ENCODE assay signal across 9 cellular contexts in the genomic region with DNA sequence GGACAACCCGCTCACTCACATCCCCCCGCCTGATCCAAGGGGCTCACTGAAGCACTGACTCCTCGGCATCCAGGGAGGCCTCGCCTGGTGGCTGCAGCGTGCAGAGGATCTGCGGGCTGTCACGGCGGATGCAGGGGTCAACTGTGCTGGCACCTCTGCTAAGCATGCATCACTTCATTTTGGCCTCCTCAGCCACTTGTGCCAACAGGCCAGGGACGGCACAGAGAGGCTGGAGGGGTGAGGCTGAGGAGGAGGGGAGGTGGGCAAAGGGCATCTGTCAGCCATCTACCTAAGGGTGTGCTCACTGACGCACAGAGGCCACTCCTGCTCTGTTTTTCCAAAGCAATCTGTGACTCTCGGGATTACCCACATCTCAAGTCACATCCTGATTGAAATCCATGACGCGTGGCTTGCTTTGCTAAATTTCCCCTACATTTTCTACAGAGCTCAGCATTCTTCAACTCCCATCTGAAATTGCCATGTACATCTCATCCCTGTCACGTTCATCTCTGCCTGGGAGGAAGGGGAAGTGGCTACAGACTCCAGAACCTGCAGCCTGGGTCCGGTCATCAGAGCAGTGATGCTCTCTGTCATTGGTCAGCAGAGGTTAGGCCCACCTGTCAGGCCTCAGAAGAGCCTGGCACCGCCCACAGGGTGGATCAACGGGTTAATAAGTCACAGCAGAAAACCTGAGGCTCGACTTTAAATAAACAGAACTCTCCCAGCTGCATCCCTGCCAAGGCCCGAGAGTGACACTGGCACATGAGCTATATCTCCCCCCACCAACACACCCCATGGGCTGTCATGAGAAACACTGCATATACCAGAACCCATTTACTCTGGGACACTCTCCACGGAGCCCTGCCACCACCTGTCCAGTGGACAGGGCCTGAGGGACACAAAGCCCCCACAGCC. TPM values are rescaled to one million over a fixed set of nuclear protein-coding genes. Genes with fewer than 3 reads are reported as not detected.
DNase-seq lines count a peak whose midpoint lies in the region; TF ChIP-seq lines count a peak whose summit lies in the region.
"Had no signal": no experiment of that assay in that cellular context is flagged by ENCODE, and none has a peak within 500 bp of the region (broad histone marks: within the 10 kb centered on the region; RNA-seq: fewer than 3 reads in every experiment).

No MANE protein-coding gene starts in this region.

- no peaks in the 10 kb centered on the region for H3K9me3 Mint-ChIP-seq in T-helper 2 cell treated with Interferon-gamma antibody and Interleukin-4, amounts not matched to agents 5 μg/mL and 100 μg/mL, for 36 hours

- no peaks in the 10 kb centered on the region for H3K9me3 ChIP-seq in SJCRH30 (replicated peaks)
- H3K9me3 ChIP-seq in breast epithelium: no peaks in the 10 kb centered on the region

- TF ChIP-seq CTCF in kidney epithelial cell (IDR thresholded peaks at IDR 0.05; ENCODE audit: insufficient read depth, low read length, poor library complexity, severe bottlenecking): no peak
- no peak for TF ChIP-seq CTCF in breast epithelium (IDR thresholded peaks at IDR 0.05)

- H3K36me3 ChIP-seq in SJCRH30: no peaks in the 10 kb centered on the region
- H3K36me3 ChIP-seq in kidney epithelial cell (ENCODE audit: control insufficient read depth, insufficient read depth, low read length): no peaks in the 10 kb centered on the region
- H3K36me3 ChIP-seq in breast epithelium: no peaks in the 10 kb centered on the region

- H3K27me3 ChIP-seq in SJCRH30: no peaks in the 10 kb centered on the region
- no peaks in the 10 kb centered on the region for H3K27me3 ChIP-seq in kidney epithelial cell (ENCODE audit: control insufficient read depth, insufficient read depth, low read length)
- no peaks in the 10 kb centered on the region for H3K27me3 ChIP-seq in breast epithelium

- H3K4me1 ChIP-seq in SJCRH30: peaks cover 56% of the 10 kb centered on the region
- H3K4me1 ChIP-seq in breast epithelium: peaks cover 31 to 47% of the 10 kb centered on the region in 2 donors

- H3K4me3 ChIP-seq in SJCRH30: no peak overlapping the region
- H3K4me3 ChIP-seq in kidney epithelial cell (ENCODE audit: low read depth, low read length): no peak overlapping the region
- H3K4me3 ChIP-seq in breast epithelium: no peak overlapping the region

- H3K27ac ChIP-seq in SJCRH30: no peak overlapping the region
- peak overlapping the region; percentile 23 for H3K27ac ChIP-seq in temporal lobe (ENCODE audit: low read depth, low read length)
- H3K27ac ChIP-seq in breast epithelium: peak overlapping the region in 1 of 2 donors; percentile 67

- H3K4me1 Mint-ChIP-seq in T-helper 2 cell treated with Interferon-gamma antibody and Interleukin-4, amounts not matched to agents 5 μg/mL and 100 μg/mL, for 36 hours (ENCODE audit: low read depth): peaks cover 48% of the 10 kb centered on the region

- H3K36me3 Mint-ChIP-seq in T-helper 2 cell treated with Interferon-gamma antibody and Interleukin-4, amounts not matched to agents 5 μg/mL and 100 μg/mL, for 36 hours (ENCODE audit: low read depth): peaks cover 2% of the 10 kb centered on the region

- TF ChIP-seq POLR2A in breast epithelium (IDR thresholded peaks at IDR 0.05): no peak

- no peaks in the 10 kb centered on the region for H3K27me3 Mint-ChIP-seq in T-helper 2 cell treated with Interferon-gamma antibody and Interleukin-4, amounts not matched to agents 5 μg/mL and 100 μg/mL, for 36 hours (ENCODE audit: low read depth)

- intact Hi-C loops in breast epithelium (cut with DNase I; ENCODE audit: low total_unique reads): no loop called here

- H3K4me3 Mint-ChIP-seq in T-helper 2 cell treated with Interferon-gamma antibody and Interleukin-4, amounts not matched to agents 5 μg/mL and 100 μg/mL, for 36 hours: no peak overlapping the region

- peak overlapping the region; percentile 35 for H3K27ac Mint-ChIP-seq in T-helper 2 cell treated with Interferon-gamma antibody and Interleukin-4, amounts not matched to agents 5 μg/mL and 100 μg/mL, for 36 hours

- DNase-seq in T-helper 2 cell treated with Interferon-gamma antibody and Interleukin-4, amounts not matched to agents 5 μg/mL and 100 μg/mL, for 36 hours (ENCODE audit: low spot score): no peak
- no peak for DNase-seq in T-helper 2 cell
- peak; percentile 54 to 71 for DNase-seq in SJCRH30
- DNase-seq in kidney epithelial cell (ENCODE audit: low read depth): peak; percentile 54
- DNase-seq in iPS-NIHi7 (ENCODE audit: extremely low spot score): no peak
- DNase-seq in breast epithelium (ENCODE audit: low spot score in 2 of 2): no peak
- DNase-seq in NCI-H2081 treated with DMSO at 0.1 percent for 48 hours (lab: John Stamatoyannopoulos, UW): no peak
- DNase-seq: NCI-H1092 had no signal

RNA-seq across cellular contexts. Expression of a gene that starts 17.6 kb away (rescaled TPM):
- 9.1 and 10.1 TPM in 2 replicates for total RNA-seq in SJCRH30 (2014; rRNA removed; shearing (Covaris generic))
- total RNA-seq in kidney epithelial cell (12.7 and 13.1 TPM in 2 replicates), temporal lobe (5.2 TPM), breast epithelium (10 to 100 TPM; 13.0 to 22.3 (median 15.7) TPM)

RNA-seq across cellular contexts. Expression of a gene that starts 39.1 kb away (rescaled TPM):
- total RNA-seq in SJCRH30 (2014; rRNA removed; shearing (Covaris generic)): 86.8 and 88.3 TPM in 2 replicates
- total RNA-seq in kidney epithelial cell (253 and 291 TPM in 2 replicates), temporal lobe (114 TPM), breast epithelium (100 to 1,000 TPM; 214 to 336 (median 294) TPM)

RNA-seq across cellular contexts. Expression of a gene that starts 53.4 kb away (rescaled TPM):
- 71.0 and 75.8 TPM in 2 replicates for total RNA-seq in SJCRH30 (2014; rRNA removed; shearing (Covaris generic))
- total RNA-seq in kidney epithelial cell (121 and 172 TPM in 2 replicates), temporal lobe (20.9 TPM), breast epithelium (100 to 1,000 TPM in 2 of 3 donors, 10 to 100 TPM in 1; 92.6 to 140 (median 139) TPM)

Comparison
In these comparisons a context has a peak if more than half of its experiments do, and no peak if none do; other contexts are left out.
1. DNase-seq: peak in SJCRH30 (2 of 2) and kidney epithelial cell (single experiment); none in T-helper 2 cell treated with Interferon-gamma antibody and Interleukin-4, amounts not matched to agents 5 μg/mL and 100 μg/mL, for 36 hours (single experiment), T-helper 2 cell (0 of 5), iPS-NIHi7 (single experiment), breast epithelium (0 of 2) and NCI-H2081 treated with DMSO at 0.1 percent for 48 hours (single experiment).